1 cellular context compared by ENCODE assay signal in genomic region chr16:84839956-84840355, GRCh38.
TF ChIP-seq lines count a peak whose summit lies in the region.

No MANE protein-coding gene starts in this region.

TF ChIP-seq in WTC11, 78 proteins besides CTCF, POLR2A, EP300 and RAD21 (continued from another document):
- TF ChIP-seq ZBTB43 (CRISPR knock-in tag; IDR thresholded peaks at IDR 0.05): no peak
